ENCODE assay signal across 8 cellular contexts in genomic region chr9:34500623-34501267, GRCh38. TPM values are rescaled to one million over a fixed set of nuclear protein-coding genes. Genes with fewer than 3 reads are reported as not detected.
DNase-seq lines count a peak whose midpoint lies in the region; ATAC-seq, FAIRE-seq and TF ChIP-seq lines count a peak whose summit lies in the region.

No MANE protein-coding gene starts in this region.

- H3K4me3 Mint-ChIP-seq in activated B cell treated with CpG ODN at 0.5 μM for 24 hours, result no peak overlapping the region

- peak; percentile 16 for DNase-seq in NK-92 treated with Interleukin-12 subunit alpha and Interleukin-12 subunit beta, amount 100 ng/mL, for 24 hours (lab: John Stamatoyannopoulos, UW)
- DNase-seq in NK-92 (lab: John Stamatoyannopoulos, UW; ENCODE audit: unreplicated experiment) (no peak), NCI-H146 (lab: John Stamatoyannopoulos, UW) (peak; percentile 54), activated B cell treated with CpG ODN at 0.5 μM for 24 hours (peak; percentile 55), bronchial epithelial cell (ENCODE audit: low read depth) (peak; percentile 41)
- DNase-seq in stimulated activated CD4-positive, alpha-beta T cell treated with anti-CD3 and anti-CD28 coated beads, TNF-alpha, amount 100 ng/mL, for 4 hours (ENCODE audit: low read depth in 3 of 3), result peak; percentile 50 to 62 (median 60)

- FAIRE-seq in bronchial epithelial cell (lab: Jason Lieb, UNC), result no peak

- H3K4me1 Mint-ChIP-seq in activated B cell treated with CpG ODN at 0.5 μM for 24 hours, result no peaks in the 10 kb centered on the region

- POLR2A ChIA-PET in activated B cell treated with CpG ODN at 0.5 μM for 24 hours (lab: Charles Lee), result no interaction called here

- no peak overlapping the region for H3K27ac ChIP-seq in liver (ENCODE audit: low read depth in 1 of 2, low read length in 2 of 2)

- TF ChIP-seq CTCF in activated B cell treated with CpG ODN at 0.5 μM for 24 hours (IDR thresholded peaks at IDR 0.05) (peak; percentile 75), bronchial epithelial cell (IDR thresholded peaks at IDR 0.05; ENCODE audit: insufficient read depth, low read length, severe bottlenecking) (peak; percentile 98), liver (IDR thresholded peaks at IDR 0.05; ENCODE audit: low read depth, low read length, missing input control) (peak; percentile 95)

- no peaks in the 10 kb centered on the region for H3K9me3 Mint-ChIP-seq in activated B cell treated with CpG ODN at 0.5 μM for 24 hours

- H3K27ac Mint-ChIP-seq in activated B cell treated with CpG ODN at 0.5 μM for 24 hours, result no peak overlapping the region

- 1% methylated on average over 6 of the region's 6 CpGs for WGBS in liver

- H3K36me3 ChIP-seq in bronchial epithelial cell (ENCODE audit: control insufficient read depth, insufficient read depth, low read length) (no peaks in the 10 kb centered on the region), liver (ENCODE audit: control insufficient read depth in 4 of 4, insufficient read depth in 3 of 4, low read depth in 1 of 4, low read length in 3 of 4) (no peaks in the 10 kb centered on the region)

- no peaks in the 10 kb centered on the region for H3K9me3 ChIP-seq in liver (ENCODE audit: control insufficient read depth in 4 of 4, low read length in 3 of 4)

- H3K9ac ChIP-seq in liver (ENCODE audit: low read depth in 1 of 2, low read length in 2 of 2), result no peak overlapping the region

- peak; percentile 92 to 96 for TF ChIP-seq RAD21 in liver (IDR thresholded peaks at IDR 0.05)

- no peaks in the 10 kb centered on the region for H3K36me3 Mint-ChIP-seq in activated B cell treated with CpG ODN at 0.5 μM for 24 hours (ENCODE audit: low read depth)

- H3K4me3 ChIP-seq in bronchial epithelial cell (ENCODE audit: low read depth, low read length) (no peak overlapping the region), liver (ENCODE audit: low read depth in 1 of 3, low read length in 3 of 3) (no peak overlapping the region)

- ATAC-seq in activated B cell treated with CpG ODN at 0.5 μM for 24 hours (ENCODE audit: low read depth), result peak; percentile 95
- no peak for ATAC-seq in GM18511 (IDR thresholded peaks at IDR 0.05; ENCODE audit: unreplicated experiment)

- peaks cover 13% of the 10 kb centered on the region for H3K27me3 Mint-ChIP-seq in activated B cell treated with CpG ODN at 0.5 μM for 24 hours

- intact Hi-C loops in activated B cell treated with CpG ODN at 0.5 μM for 24 hours (cut with micrococcal nuclease), result loop anchor here (1.0 kb wide), 5 partner anchors 63 to 168 kb away; no protein-coding TSS in a partner anchor

- CTCF ChIA-PET in activated B cell treated with CpG ODN at 0.5 μM for 24 hours (lab: Charles Lee), result interaction anchor here (0.9 to 3.1 kb wide), 12 partner anchors 8 to 877 kb away, joined by 3 to 28 read pairs (median 4); no protein-coding TSS in a partner anchor

- H3K27me3 ChIP-seq in bronchial epithelial cell (ENCODE audit: control insufficient read depth, insufficient read depth, low read length) (peaks cover 9% of the 10 kb centered on the region), liver (ENCODE audit: control insufficient read depth in 4 of 4, insufficient read depth in 4 of 4, low read length in 3 of 4) (no peaks in the 10 kb centered on the region)

- H3K4me1 ChIP-seq in liver (ENCODE audit: control insufficient read depth in 4 of 4, insufficient read depth in 4 of 4, low read length in 3 of 4), result peaks cover 0 to 9% (median 4%) of the 10 kb centered on the region in 4 donors

TF ChIP-seq in liver, 16 proteins besides CTCF, POLR2A, EP300 and RAD21:
- TF ChIP-seq FOXA2 (IDR thresholded peaks at IDR 0.05), result no peak
- peak; percentile 42 for TF ChIP-seq REST (IDR thresholded peaks at IDR 0.05)
- no peak for TF ChIP-seq JUND (IDR thresholded peaks at IDR 0.05)
TF ChIP-seq in liver: peak in this region for 1.

RNA-seq across cellular contexts. Expression of gene ENHO, which starts 22.0 kb away (rescaled TPM):
- total RNA-seq in activated B cell treated with CpG ODN at 0.5 μM for 24 hours (not detected in 2 replicates), bronchial epithelial cell (0.13 TPM in 1 of 2 replicates, not detected in the other), liver (1 to 10 TPM in 1 of 2 donors, under 1 TPM in 1; 0.67 to 9.6 TPM)
- 1 to 10 TPM; 1.6 to 2.2 TPM for polyA plus RNA-seq in liver

RNA-seq across cellular contexts. Expression of gene DNAI1, which starts 42.1 kb away (rescaled TPM):
- total RNA-seq in activated B cell treated with CpG ODN at 0.5 μM for 24 hours, result not detected in 2 replicates
- not detected in 2 replicates for total RNA-seq in bronchial epithelial cell
- not detected for total RNA-seq in liver
- not detected for polyA plus RNA-seq in liver

RNA-seq across cellular contexts. Expression of gene FAM219A, which starts 42.4 kb away (rescaled TPM):
- total RNA-seq in activated B cell treated with CpG ODN at 0.5 μM for 24 hours (13.5 and 16.9 TPM in 2 replicates), bronchial epithelial cell (3.9 and 5.4 TPM in 2 replicates), liver (1 to 10 TPM; 1.6 to 3.6 TPM)
- 1 to 10 TPM; 1.7 to 3.0 TPM for polyA plus RNA-seq in liver
